In the genomic region with DNA sequence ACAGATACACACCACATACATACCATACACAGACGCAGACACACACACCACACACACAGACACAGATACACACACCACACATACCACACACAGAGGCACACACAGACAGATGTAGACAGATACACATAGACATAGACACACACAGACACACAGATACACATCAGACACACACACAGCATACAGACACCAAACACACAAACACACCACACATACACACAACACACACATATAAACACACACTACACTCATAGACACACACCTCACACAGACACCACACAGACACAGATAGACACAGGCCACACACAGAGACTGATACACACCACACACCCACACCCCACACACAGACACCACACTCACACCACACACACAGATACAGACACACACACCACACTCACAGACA, we compare ENCODE assay signal across 38 cellular contexts. TPM values are rescaled to one million over a fixed set of nuclear protein-coding genes. Genes with fewer than 3 reads are reported as not detected.
"Had no signal": no experiment of that assay in that cellular context is flagged by ENCODE, and none has a peak within 500 bp of the region (broad histone marks: within the 10 kb centered on the region; RNA-seq: fewer than 3 reads in every experiment).

No MANE protein-coding gene starts in this region.

- H3K4me3 ChIP-seq: PC-9 had no signal

- H3K27ac ChIP-seq: brain microvascular endothelial cell, PC-9, RWPE1, WERI-Rb-1 had no signal

- H2AFZ ChIP-seq: PC-9 had no signal

- H3K9me3 Mint-ChIP-seq: activated naive CD8-positive, alpha-beta T cell treated with anti-CD3 and anti-CD28 coated beads for 36 hours; activated T-cell treated with anti-CD3 and anti-CD28 coated beads, Interleukin-2, amount 50 U/mL, for 72 hours; activated T-helper 17 cell treated with anti-CD3 and anti-CD28 coated beads, Interleukin-2, amount 50 U/mL, for 72 hours; central memory CD8-positive, alpha-beta T cell had no signal

- H3K27me3 ChIP-seq: brain microvascular endothelial cell had no signal

- H3K27me3 Mint-ChIP-seq: activated CD4-positive, alpha-beta memory T cell treated with anti-CD3 and anti-CD28 coated beads, Interleukin-2, amount 10 ng/mL, durations not matched to agents 7 days and 5 days; activated naive CD8-positive, alpha-beta T cell treated with anti-CD3 and anti-CD28 coated beads for 36 hours; activated T-helper 17 cell treated with anti-CD3 and anti-CD28 coated beads, Interleukin-2, amount 50 U/mL, for 72 hours; central memory CD8-positive, alpha-beta T cell had no signal

- H3K4me1 Mint-ChIP-seq: activated CD4-positive, alpha-beta memory T cell treated with anti-CD3 and anti-CD28 coated beads, Interleukin-2, amount 10 ng/mL, durations not matched to agents 7 days and 5 days; activated naive CD8-positive, alpha-beta T cell treated with anti-CD3 and anti-CD28 coated beads for 36 hours; activated T-helper 17 cell treated with anti-CD3 and anti-CD28 coated beads, Interleukin-2, amount 50 U/mL, for 72 hours; central memory CD8-positive, alpha-beta T cell had no signal

- FAIRE-seq: RCC 7860 had no signal

- H3K27ac Mint-ChIP-seq: activated CD4-positive, alpha-beta memory T cell treated with anti-CD3 and anti-CD28 coated beads, Interleukin-2, amount 10 ng/mL, durations not matched to agents 7 days and 5 days; activated naive CD8-positive, alpha-beta T cell treated with anti-CD3 and anti-CD28 coated beads for 36 hours; activated T-cell treated with anti-CD3 and anti-CD28 coated beads, Interleukin-2, amount 50 U/mL, for 72 hours; activated T-helper 17 cell treated with anti-CD3 and anti-CD28 coated beads, Interleukin-2, amount 50 U/mL, for 72 hours had no signal

- DNase-seq: activated CD4-positive, alpha-beta memory T cell treated with anti-CD3 and anti-CD28 coated beads, Interleukin-2, amount 10 ng/mL, durations not matched to agents 7 days and 5 days; activated CD4-positive, alpha-beta T cell treated with anti-CD3 and anti-CD28 coated beads for 1 hour; activated CD4-positive, alpha-beta T cell treated with anti-CD3 and anti-CD28 coated beads for 48 hours; activated CD4-positive, CD25-positive, alpha-beta regulatory T cell; activated effector memory CD4-positive, alpha-beta T cell treated with anti-CD3 and anti-CD28 coated beads, Interleukin-2, amount 50 U/mL, for 16 hours; activated naive CD4-positive, alpha-beta T cell; activated naive CD4-positive, alpha-beta T cell treated with anti-CD3 and anti-CD28 coated beads, Interleukin-2, amount 50 U/mL, for 16 hours; activated naive CD8-positive, alpha-beta T cell treated with anti-CD3 and anti-CD28 coated beads for 36 hours; activated T-cell treated with anti-CD3 and anti-CD28 coated beads, Interleukin-2, amount 50 U/mL, for 1 hour; activated T-cell treated with anti-CD3 and anti-CD28 coated beads, Interleukin-2, amount 50 U/mL, for 72 hours; amniotic stem cell; brain microvascular endothelial cell; MM.1S; MV-4-11; NCI-H1092; NCI-H1436 treated with DMSO at 0.1 percent for 48 hours; NCI-H1694 treated with DMSO at 0.1 percent for 48 hours; NCI-H2029; NCI-H345; NCI-H524 treated with DMSO at 0.1 percent for 48 hours; NK-92 treated with Interleukin-12 subunit alpha and Interleukin-12 subunit beta, amount 100 ng/mL, for 24 hours; PC-9; Right ventricle myocardium superior; SW 1271; T-helper 1 cell; T-helper 2 cell; T-helper 9 cell; WERI-Rb-1 had no signal

- H3K36me3 ChIP-seq: brain microvascular endothelial cell, WERI-Rb-1 had no signal

- H3K4me3 Mint-ChIP-seq: activated CD4-positive, alpha-beta memory T cell treated with anti-CD3 and anti-CD28 coated beads, Interleukin-2, amount 10 ng/mL, durations not matched to agents 7 days and 5 days; activated naive CD8-positive, alpha-beta T cell treated with anti-CD3 and anti-CD28 coated beads for 36 hours; activated T-cell treated with anti-CD3 and anti-CD28 coated beads, Interleukin-2, amount 50 U/mL, for 72 hours; activated T-helper 17 cell treated with anti-CD3 and anti-CD28 coated beads, Interleukin-2, amount 50 U/mL, for 72 hours; central memory CD8-positive, alpha-beta T cell had no signal

- H3K4me2 ChIP-seq: PC-9 had no signal

- H3K36me3 Mint-ChIP-seq: activated naive CD8-positive, alpha-beta T cell treated with anti-CD3 and anti-CD28 coated beads for 36 hours had no signal

- ATAC-seq: activated T-cell treated with anti-CD3 and anti-CD28 coated beads, Interleukin-2, amount 50 U/mL, for 72 hours; activated T-helper 17 cell treated with anti-CD3 and anti-CD28 coated beads, Interleukin-2, amount 50 U/mL, for 72 hours had no signal

RNA-seq across cellular contexts. Expression of a gene that starts 24.9 kb away (rescaled TPM):
- total RNA-seq: activated CD4-positive, alpha-beta memory T cell treated with anti-CD3 and anti-CD28 coated beads, Interleukin-2, amount 10 ng/mL, durations not matched to agents 7 days and 5 days; activated CD8-positive, alpha-beta memory T cell treated with anti-CD3 and anti-CD28 coated beads for 36 hours; activated naive CD8-positive, alpha-beta T cell treated with anti-CD3 and anti-CD28 coated beads for 36 hours; activated T-cell treated with anti-CD3 and anti-CD28 coated beads, Interleukin-2, amount 50 U/mL, for 72 hours; activated T-helper 17 cell treated with anti-CD3 and anti-CD28 coated beads, Interleukin-2, amount 50 U/mL, for 72 hours; chondrocyte; LHCN-M2; NCI-H460; OCI-LY7; PC-9 had no signal
- polyA plus RNA-seq: aorta had no signal

RNA-seq across cellular contexts. Expression of a gene that starts 56.4 kb away (rescaled TPM):
- total RNA-seq: activated CD4-positive, alpha-beta memory T cell treated with anti-CD3 and anti-CD28 coated beads, Interleukin-2, amount 10 ng/mL, durations not matched to agents 7 days and 5 days; activated T-helper 17 cell treated with anti-CD3 and anti-CD28 coated beads, Interleukin-2, amount 50 U/mL, for 72 hours; OCI-LY7 had no signal
